ENCODE assay signal across 10 cellular contexts in the genomic region with DNA sequence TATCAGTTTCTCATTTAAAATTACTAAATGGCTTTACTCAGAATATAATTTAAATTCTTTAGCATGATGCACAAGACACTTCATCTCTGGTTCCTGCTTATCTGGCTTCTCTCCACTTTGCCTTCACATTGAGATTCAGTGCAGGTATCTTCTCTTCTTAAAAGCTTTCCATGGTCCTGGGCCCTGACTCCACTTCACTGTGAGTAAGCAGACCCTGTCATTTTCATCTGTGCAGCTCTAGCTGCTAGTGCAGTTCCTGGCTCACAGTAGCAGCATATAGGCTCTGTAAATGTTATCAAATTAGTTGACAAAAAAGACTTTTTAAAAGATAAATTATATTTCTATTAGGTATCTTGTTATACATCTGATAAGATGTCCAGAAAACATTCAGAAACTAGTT. TPM values are rescaled to one million over a fixed set of nuclear protein-coding genes. Genes with fewer than 3 reads are reported as not detected.
"Had no signal": no experiment of that assay in that cellular context is flagged by ENCODE, and none has a peak within 500 bp of the region (broad histone marks: within the 10 kb centered on the region; RNA-seq: fewer than 3 reads in every experiment).

No MANE protein-coding gene starts in this region.

- H3K27ac Mint-ChIP-seq: H9 had no signal

- DNase-seq: GM23248, H9, HCEC 1CT, IMR-90, KG1 had no signal

- FAIRE-seq: H1, H54, HTR-8/SVneo, K562 had no signal

- H3K27ac ChIP-seq: GM23248 had no signal

- ATAC-seq: K562 had no signal

- H3K9me3 Mint-ChIP-seq: H9 had no signal

- H3K9ac ChIP-seq: GM23248 had no signal

- H3K4me3 ChIP-seq: GM23248, K562 had no signal

- H2AFZ ChIP-seq: GM23248 had no signal

- H3K4me3 Mint-ChIP-seq: H9 had no signal

- H3K4me1 Mint-ChIP-seq: H9 had no signal

RNA-seq across cellular contexts. Expression of a gene that starts 58.8 kb away (rescaled TPM):
- total RNA-seq: GM23248, HT-29 had no signal
- polyA plus RNA-seq: GM23248 had no signal
